13 cellular contexts compared by ENCODE assay signal in genomic region chr1:173411835-173412742, GRCh38.
DNase-seq lines count a peak whose midpoint lies in the region; ATAC-seq and TF ChIP-seq lines count a peak whose summit lies in the region.
"Had no signal": no experiment of that assay in that cellular context is flagged by ENCODE, and none has a peak within 500 bp of the region (broad histone marks: within the 10 kb centered on the region; RNA-seq: fewer than 3 reads in every experiment).

No MANE protein-coding gene starts in this region.

- in situ Hi-C loops in IMR-90 (cut with MboI; ENCODE audit: low sequenced_read_pairs): loop anchor here (10.0 kb wide), 1 partner anchor 587 kb away; no protein-coding TSS in a partner anchor

- no peak overlapping the region for H4K8ac ChIP-seq in IMR-90 (ENCODE audit: low read depth in 2 of 2, low read length in 2 of 2)

- peak overlapping the region; percentile 14 for H2BK20ac ChIP-seq in IMR-90 (ENCODE audit: low read depth, low read length)

- no peaks in the 10 kb centered on the region for H3K27me3 ChIP-seq in IMR-90 (ENCODE audit: control insufficient read depth, insufficient read depth, low read length)
- H3K27me3 ChIP-seq: body of pancreas had no signal

- intact Hi-C loops in IMR-90 (cut with micrococcal nuclease): loop anchor here (2.0 kb wide), 1 partner anchor 205 kb away; the partner anchor contains the start of gene TNFSF4

- no TSS peak for BruUV-seq in IMR-90 (replicated peaks; lab: Mats Ljungman, UMichigan)

- CTCF ChIA-PET in IMR-90 (lab: Yijun Ruan, JAX): interaction anchor here (0.6 to 1.1 kb wide), 2 partner anchors 204 to 586 kb away, joined by 3 read pairs; no protein-coding TSS in a partner anchor

- H3K4me3 Mint-ChIP-seq in memory B cell: peak overlapping the region; percentile 77
- H3K4me3 Mint-ChIP-seq: CD4-positive, CD25-positive, alpha-beta regulatory T cell had no signal

- H3K4me1 Mint-ChIP-seq in memory B cell: peaks cover 62% of the 10 kb centered on the region

- no peak overlapping the region for H2AK9ac ChIP-seq in IMR-90 (replicated peaks; ENCODE audit: low read depth, low read length, poor library complexity)

- H3K23ac ChIP-seq in IMR-90 (ENCODE audit: low read depth, low read length): no peak overlapping the region

- H3K9me1 ChIP-seq in IMR-90 (ENCODE audit: insufficient read depth, low read length): peaks cover 9% of the 10 kb centered on the region

- no peak overlapping the region for H3K4me3 ChIP-seq in IMR-90 (ENCODE audit: insufficient read depth, low read depth, low read length)
- H3K4me3 ChIP-seq: body of pancreas had no signal

- no peak overlapping the region for H2BK15ac ChIP-seq in IMR-90 (ENCODE audit: low read depth, low read length)

- WGBS in IMR-90 (ENCODE audit: extremely low coverage in 2 of 2, insufficient read length in 1 of 2), 2 experiments: 73% methylated on average over 4 of the region's 17 CpGs; no CpG with 5 or more reads in 1 of the 2 experiments

- TF ChIP-seq POLR2A in IMR-90 (IDR thresholded peaks at IDR 0.05; ENCODE audit: low read depth, low read length): no peak

- H2BK120ac ChIP-seq in IMR-90 (ENCODE audit: low read depth, low read length): 0 out of 2 replicates have a peak overlapping the region, but pooled peaks have one; percentile 5

- no peaks in the 10 kb centered on the region for H3K27me3 Mint-ChIP-seq in memory B cell
- H3K27me3 Mint-ChIP-seq: CD4-positive, CD25-positive, alpha-beta regulatory T cell had no signal

- H3K36me3 Mint-ChIP-seq in memory B cell: peaks cover 1% of the 10 kb centered on the region

- no peak overlapping the region for H2AFZ ChIP-seq in IMR-90 (replicated peaks; ENCODE audit: low read length, poor library complexity)

- peak; percentile 31 for TF ChIP-seq RAD21 in IMR-90 (IDR thresholded peaks at IDR 0.05; ENCODE audit: low read length)

- H3K79me1 ChIP-seq in IMR-90 (ENCODE audit: low read depth in 1 of 2, low read length in 2 of 2): no peaks in the 10 kb centered on the region

- H3K56ac ChIP-seq in IMR-90 (ENCODE audit: extremely low read depth, insufficient read depth, low read length): no peak overlapping the region

- no peaks in the 10 kb centered on the region for H3K36me3 ChIP-seq in IMR-90 (ENCODE audit: control insufficient read depth, insufficient read depth, low read length)

- peak overlapping the region; percentile 6 for H2BK5ac ChIP-seq in IMR-90 (ENCODE audit: low read depth, low read length, poor library complexity, severe bottlenecking)

- H3K9ac ChIP-seq in IMR-90 (ENCODE audit: low read depth, low read length): no peak overlapping the region

- H3K9me3 Mint-ChIP-seq in memory B cell: no peaks in the 10 kb centered on the region
- H3K9me3 Mint-ChIP-seq: CD4-positive, CD25-positive, alpha-beta regulatory T cell had no signal

- H3K4ac ChIP-seq in IMR-90 (ENCODE audit: low read depth, low read length): no peak overlapping the region; the same call in 1 of the 2 replicates

- no peak overlapping the region for H4K91ac ChIP-seq in IMR-90 (ENCODE audit: insufficient read depth, low read depth, low read length)

- POLR2A ChIA-PET in IMR-90 (lab: Charles Lee; ENCODE audit: unreplicated experiment): no interaction called here

- H3K4me1 ChIP-seq in IMR-90 (ENCODE audit: control insufficient read depth, insufficient read depth, low read length): peaks cover 8% of the 10 kb centered on the region
- H3K4me1 ChIP-seq: body of pancreas had no signal

- H4K5ac ChIP-seq in IMR-90 (ENCODE audit: low read depth, low read length): no peak overlapping the region

- no peak overlapping the region for H3K14ac ChIP-seq in IMR-90 (replicated peaks; ENCODE audit: low read depth, low read length)

- H2AK5ac ChIP-seq in IMR-90 (ENCODE audit: low read depth, low read length): no peak overlapping the region

- ATAC-seq in IMR-90 (ENCODE audit: low read depth) (peak; percentile 97), memory B cell (ENCODE audit: low read depth) (no peak), GM21515 (IDR thresholded peaks at IDR 0.05; ENCODE audit: unreplicated experiment) (no peak), HG03460 (IDR thresholded peaks at IDR 0.05; ENCODE audit: unreplicated experiment) (no peak)
- ATAC-seq: body of pancreas; stimulated activated naive CD8-positive, alpha-beta T cell treated with anti-CD3 and anti-CD28 coated beads, Interleukin-15, Interleukin-2, amounts not matched to agents 100 U/mL and 50 U/mL, for 24 hours had no signal

- DNase-seq in AG09319 (ENCODE audit: extremely low read depth, low read depth) (peak; percentile 63), IMR-90 (peak; percentile 89), astrocyte of the hippocampus (ENCODE audit: low read depth, low spot score) (peak; percentile 52), memory B cell (ENCODE audit: low spot score in 2 of 2) (no peak), NCI-H446 (lab: John Stamatoyannopoulos, UW) (no peak), activated T-cell treated with anti-CD3 and anti-CD28 coated beads for 4 hours (no peak)
- DNase-seq: CD4-positive, CD25-positive, alpha-beta regulatory T cell; NCI-H748 treated with DMSO at 0.1 percent for 48 hours; stimulated activated naive CD8-positive, alpha-beta T cell treated with anti-CD3 and anti-CD28 coated beads, Interleukin-15, Interleukin-2, amounts not matched to agents 100 U/mL and 50 U/mL, for 24 hours had no signal

- H3K27ac ChIP-seq in IMR-90 (ENCODE audit: insufficient read depth, low read length): no peak overlapping the region
- H3K27ac ChIP-seq: body of pancreas, epithelial cell of prostate had no signal

- peak overlapping the region; percentile 98 for H3K27ac Mint-ChIP-seq in memory B cell

- H3K4me2 ChIP-seq in IMR-90 (ENCODE audit: low read depth, low read length): no peak overlapping the region

- H3K18ac ChIP-seq in IMR-90 (ENCODE audit: low read depth, low read length): no peak overlapping the region

- TF ChIP-seq CTCF in AG09319 (IDR thresholded peaks at IDR 0.05; ENCODE audit: low read depth, low read length) (no peak), IMR-90 (conservative IDR thresholded peaks at IDR 0.05; ENCODE audit: low read depth, low read length) (0 out of 2 replicates have a peak, but pooled peaks have one; percentile 13)

- no peaks in the 10 kb centered on the region for H4K20me1 ChIP-seq in IMR-90 (ENCODE audit: insufficient read depth, low read length)

- dilution Hi-C loops in IMR-90 (cut with HindIII; ENCODE audit: low sequenced_read_pairs, unreplicated experiment): no loop called here

- no peaks in the 10 kb centered on the region for H3K9me3 ChIP-seq in IMR-90 (ENCODE audit: control insufficient read depth, insufficient read depth, low read length)
- H3K9me3 ChIP-seq: body of pancreas had no signal

TF ChIP-seq in IMR-90, 13 proteins besides CTCF, POLR2A, EP300 and RAD21:
- TF ChIP-seq RCOR1 (IDR thresholded peaks at IDR 0.05; ENCODE audit: insufficient replicate concordance, low read length) (no peak), SMC3 (IDR thresholded peaks at IDR 0.05; ENCODE audit: low read depth, low read length) (no peak), CEBPB (IDR thresholded peaks at IDR 0.05; ENCODE audit: low read depth, low read length) (peak; percentile 79)

Comparison
In these comparisons a context has a peak if more than half of its experiments do, and no peak if none do; other contexts are left out.
1. DNase-seq: peak in AG09319 (single experiment), IMR-90 (single experiment) and astrocyte of the hippocampus (single experiment); none in memory B cell (0 of 2), NCI-H446 (0 of 2) and activated T-cell treated with anti-CD3 and anti-CD28 coated beads for 4 hours (single experiment).